1 cellular context compared by ENCODE assay signal in the genomic region with DNA sequence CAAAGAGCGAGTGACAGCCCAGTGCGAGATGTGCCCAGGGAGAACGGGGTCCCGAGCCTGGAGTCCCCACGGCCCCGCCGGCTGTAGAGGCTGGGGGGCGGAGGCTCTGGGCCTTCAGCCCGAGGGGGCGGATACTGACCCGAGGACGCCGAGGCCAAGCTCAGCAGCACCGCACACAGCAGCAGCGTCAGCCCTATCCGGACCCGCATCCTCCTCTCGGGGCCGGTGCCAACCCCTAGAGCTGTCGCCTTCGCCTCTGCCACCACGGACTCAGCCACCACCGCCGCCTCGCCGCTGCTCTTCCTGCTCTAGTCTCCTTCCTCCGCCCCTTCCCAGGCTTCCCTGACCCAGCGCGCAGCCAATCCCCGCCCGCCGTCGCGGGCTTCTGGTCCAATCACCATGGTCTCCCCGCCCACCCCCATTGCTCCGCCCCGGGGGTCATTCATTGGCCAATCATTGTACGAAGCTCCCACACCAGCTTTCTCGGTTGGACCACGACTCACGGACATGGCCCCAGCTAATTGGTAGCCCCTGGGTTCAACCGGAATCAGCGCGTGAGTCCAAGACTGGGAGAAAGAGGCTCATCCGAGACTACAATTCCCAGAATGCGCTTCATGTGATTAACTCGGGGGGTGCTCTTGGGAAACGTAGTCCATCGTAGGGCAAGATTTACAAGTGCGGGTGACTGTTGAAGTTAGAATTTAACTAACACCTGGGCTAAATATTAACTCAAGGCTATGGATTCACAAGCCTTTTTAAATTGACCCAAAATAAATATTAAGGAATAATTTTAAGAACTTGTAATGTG.
TF ChIP-seq lines count a peak whose summit lies in the region.

A gene (minus strand): TSS at position 318 of the 808 bp plus-strand sequence. CDS start 109 bp downstream, at position 209.

TF ChIP-seq in K562, 482 proteins besides CTCF, POLR2A, EP300 and RAD21 (continued from another document and continues in another):
- TF ChIP-seq, protein P1, sequence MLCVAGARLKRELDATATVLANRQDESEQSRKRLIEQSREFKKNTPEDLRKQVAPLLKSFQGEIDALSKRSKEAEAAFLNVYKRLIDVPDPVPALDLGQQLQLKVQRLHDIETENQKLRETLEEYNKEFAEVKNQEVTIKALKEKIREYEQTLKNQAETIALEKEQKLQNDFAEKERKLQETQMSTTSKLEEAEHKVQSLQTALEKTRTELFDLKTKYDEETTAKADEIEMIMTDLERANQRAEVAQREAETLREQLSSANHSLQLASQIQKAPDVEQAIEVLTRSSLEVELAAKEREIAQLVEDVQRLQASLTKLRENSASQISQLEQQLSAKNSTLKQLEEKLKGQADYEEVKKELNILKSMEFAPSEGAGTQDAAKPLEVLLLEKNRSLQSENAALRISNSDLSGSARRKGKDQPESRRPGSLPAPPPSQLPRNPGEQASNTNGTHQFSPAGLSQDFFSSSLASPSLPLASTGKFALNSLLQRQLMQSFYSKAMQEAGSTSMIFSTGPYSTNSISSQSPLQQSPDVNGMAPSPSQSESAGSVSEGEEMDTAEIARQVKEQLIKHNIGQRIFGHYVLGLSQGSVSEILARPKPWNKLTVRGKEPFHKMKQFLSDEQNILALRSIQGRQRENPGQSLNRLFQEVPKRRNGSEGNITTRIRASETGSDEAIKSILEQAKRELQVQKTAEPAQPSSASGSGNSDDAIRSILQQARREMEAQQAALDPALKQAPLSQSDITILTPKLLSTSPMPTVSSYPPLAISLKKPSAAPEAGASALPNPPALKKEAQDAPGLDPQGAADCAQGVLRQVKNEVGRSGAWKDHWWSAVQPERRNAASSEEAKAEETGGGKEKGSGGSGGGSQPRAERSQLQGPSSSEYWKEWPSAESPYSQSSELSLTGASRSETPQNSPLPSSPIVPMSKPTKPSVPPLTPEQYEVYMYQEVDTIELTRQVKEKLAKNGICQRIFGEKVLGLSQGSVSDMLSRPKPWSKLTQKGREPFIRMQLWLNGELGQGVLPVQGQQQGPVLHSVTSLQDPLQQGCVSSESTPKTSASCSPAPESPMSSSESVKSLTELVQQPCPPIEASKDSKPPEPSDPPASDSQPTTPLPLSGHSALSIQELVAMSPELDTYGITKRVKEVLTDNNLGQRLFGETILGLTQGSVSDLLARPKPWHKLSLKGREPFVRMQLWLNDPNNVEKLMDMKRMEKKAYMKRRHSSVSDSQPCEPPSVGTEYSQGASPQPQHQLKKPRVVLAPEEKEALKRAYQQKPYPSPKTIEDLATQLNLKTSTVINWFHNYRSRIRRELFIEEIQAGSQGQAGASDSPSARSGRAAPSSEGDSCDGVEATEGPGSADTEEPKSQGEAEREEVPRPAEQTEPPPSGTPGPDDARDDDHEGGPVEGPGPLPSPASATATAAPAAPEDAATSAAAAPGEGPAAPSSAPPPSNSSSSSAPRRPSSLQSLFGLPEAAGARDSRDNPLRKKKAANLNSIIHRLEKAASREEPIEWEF (CRISPR knock-in tag; IDR thresholded peaks at IDR 0.05), result no peak
- TF ChIP-seq ETV1 (tag; conservative IDR thresholded peaks at IDR 0.05; ENCODE audit: low read depth), result 0 out of 2 replicates have a peak, but pooled peaks have one; percentile 23
- TF ChIP-seq, protein P2, sequence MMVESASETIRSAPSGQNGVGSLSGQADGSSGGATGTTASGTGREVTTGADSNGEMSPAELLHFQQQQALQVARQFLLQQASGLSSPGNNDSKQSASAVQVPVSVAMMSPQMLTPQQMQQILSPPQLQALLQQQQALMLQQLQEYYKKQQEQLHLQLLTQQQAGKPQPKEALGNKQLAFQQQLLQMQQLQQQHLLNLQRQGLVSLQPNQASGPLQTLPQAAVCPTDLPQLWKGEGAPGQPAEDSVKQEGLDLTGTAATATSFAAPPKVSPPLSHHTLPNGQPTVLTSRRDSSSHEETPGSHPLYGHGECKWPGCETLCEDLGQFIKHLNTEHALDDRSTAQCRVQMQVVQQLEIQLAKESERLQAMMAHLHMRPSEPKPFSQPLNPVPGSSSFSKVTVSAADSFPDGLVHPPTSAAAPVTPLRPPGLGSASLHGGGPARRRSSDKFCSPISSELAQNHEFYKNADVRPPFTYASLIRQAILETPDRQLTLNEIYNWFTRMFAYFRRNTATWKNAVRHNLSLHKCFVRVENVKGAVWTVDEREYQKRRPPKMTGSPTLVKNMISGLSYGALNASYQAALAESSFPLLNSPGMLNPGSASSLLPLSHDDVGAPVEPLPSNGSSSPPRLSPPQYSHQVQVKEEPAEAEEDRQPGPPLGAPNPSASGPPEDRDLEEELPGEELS (CRISPR knock-in tag; IDR thresholded peaks at IDR 0.05; ENCODE audit: borderline replicate concordance), result no peak
- TF ChIP-seq MEIS2 (IDR thresholded peaks at IDR 0.05; ENCODE audit: partially characterized antibody), result peak; percentile 45
- TF ChIP-seq CTBP1 (IDR thresholded peaks at IDR 0.05; ENCODE audit: borderline replicate concordance), result no peak
- TF ChIP-seq, protein P3, sequence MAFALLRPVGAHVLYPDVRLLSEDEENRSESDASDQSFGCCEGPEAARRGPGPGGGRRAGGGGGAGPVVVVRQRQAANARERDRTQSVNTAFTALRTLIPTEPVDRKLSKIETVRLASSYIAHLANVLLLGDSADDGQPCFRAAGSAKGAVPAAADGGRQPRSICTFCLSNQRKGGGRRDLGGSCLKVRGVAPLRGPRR (CRISPR knock-in tag; IDR thresholded peaks at IDR 0.05), result no peak
- TF ChIP-seq FOXM1 (IDR thresholded peaks at IDR 0.05; ENCODE audit: low read depth), result peak; percentile 61
- TF ChIP-seq FOXM1 (CRISPR knock-in tag; IDR thresholded peaks at IDR 0.05; ENCODE audit: low read depth), result no peak
- TF ChIP-seq, protein P4, sequence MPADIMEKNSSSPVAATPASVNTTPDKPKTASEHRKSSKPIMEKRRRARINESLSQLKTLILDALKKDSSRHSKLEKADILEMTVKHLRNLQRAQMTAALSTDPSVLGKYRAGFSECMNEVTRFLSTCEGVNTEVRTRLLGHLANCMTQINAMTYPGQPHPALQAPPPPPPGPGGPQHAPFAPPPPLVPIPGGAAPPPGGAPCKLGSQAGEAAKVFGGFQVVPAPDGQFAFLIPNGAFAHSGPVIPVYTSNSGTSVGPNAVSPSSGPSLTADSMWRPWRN (IDR thresholded peaks at IDR 0.05; ENCODE audit: low read depth), result no peak
- TF ChIP-seq TBP (optimal IDR thresholded peaks at IDR 0.05; ENCODE audit: low read depth, low read length), result peak; percentile 17
- no peak for TF ChIP-seq JUNB (CRISPR knock-in tag; conservative IDR thresholded peaks at IDR 0.05)
- no peak for TF ChIP-seq POLR2AphosphoS2 (IDR thresholded peaks at IDR 0.05; ENCODE audit: low read length)
- no peak for TF ChIP-seq FOXK2 (conservative IDR thresholded peaks at IDR 0.05 in 1 of 2, IDR thresholded peaks at IDR 0.05 in 1 of 2; ENCODE audit: low read depth in 2 of 2)
- TF ChIP-seq, protein P5, sequence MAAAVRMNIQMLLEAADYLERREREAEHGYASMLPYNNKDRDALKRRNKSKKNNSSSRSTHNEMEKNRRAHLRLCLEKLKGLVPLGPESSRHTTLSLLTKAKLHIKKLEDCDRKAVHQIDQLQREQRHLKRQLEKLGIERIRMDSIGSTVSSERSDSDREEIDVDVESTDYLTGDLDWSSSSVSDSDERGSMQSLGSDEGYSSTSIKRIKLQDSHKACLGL (CRISPR knock-in tag; IDR thresholded peaks at IDR 0.05; ENCODE audit: borderline replicate concordance, poor library complexity, severe bottlenecking), result no peak
- TF ChIP-seq, protein P6, sequence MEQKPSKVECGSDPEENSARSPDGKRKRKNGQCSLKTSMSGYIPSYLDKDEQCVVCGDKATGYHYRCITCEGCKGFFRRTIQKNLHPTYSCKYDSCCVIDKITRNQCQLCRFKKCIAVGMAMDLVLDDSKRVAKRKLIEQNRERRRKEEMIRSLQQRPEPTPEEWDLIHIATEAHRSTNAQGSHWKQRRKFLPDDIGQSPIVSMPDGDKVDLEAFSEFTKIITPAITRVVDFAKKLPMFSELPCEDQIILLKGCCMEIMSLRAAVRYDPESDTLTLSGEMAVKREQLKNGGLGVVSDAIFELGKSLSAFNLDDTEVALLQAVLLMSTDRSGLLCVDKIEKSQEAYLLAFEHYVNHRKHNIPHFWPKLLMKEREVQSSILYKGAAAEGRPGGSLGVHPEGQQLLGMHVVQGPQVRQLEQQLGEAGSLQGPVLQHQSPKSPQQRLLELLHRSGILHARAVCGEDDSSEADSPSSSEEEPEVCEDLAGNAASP (IDR thresholded peaks at IDR 0.05), result no peak
- TF ChIP-seq SIRT6 (IDR thresholded peaks at IDR 0.05; ENCODE audit: low read depth, low read length), result no peak
- no peak for TF ChIP-seq ZNF124 (CRISPR knock-in tag; IDR thresholded peaks at IDR 0.05)
- no peak for TF ChIP-seq BDP1 (IDR thresholded peaks at IDR 0.05; ENCODE audit: insufficient read depth, insufficient read length)
- TF ChIP-seq KDM5B (IDR thresholded peaks at IDR 0.05; ENCODE audit: insufficient replicate concordance, low read depth, low read length), result peak; percentile 60
- no peak for TF ChIP-seq KLF10 (CRISPR knock-in tag; IDR thresholded peaks at IDR 0.05)
- peak; percentile 87 for TF ChIP-seq NFYB (IDR thresholded peaks at IDR 0.05; ENCODE audit: extremely low read depth, insufficient read length)
- TF ChIP-seq FOS (IDR thresholded peaks at IDR 0.05; ENCODE audit: extremely low read depth, insufficient read length), result peak; percentile 94
- TF ChIP-seq, protein P7, sequence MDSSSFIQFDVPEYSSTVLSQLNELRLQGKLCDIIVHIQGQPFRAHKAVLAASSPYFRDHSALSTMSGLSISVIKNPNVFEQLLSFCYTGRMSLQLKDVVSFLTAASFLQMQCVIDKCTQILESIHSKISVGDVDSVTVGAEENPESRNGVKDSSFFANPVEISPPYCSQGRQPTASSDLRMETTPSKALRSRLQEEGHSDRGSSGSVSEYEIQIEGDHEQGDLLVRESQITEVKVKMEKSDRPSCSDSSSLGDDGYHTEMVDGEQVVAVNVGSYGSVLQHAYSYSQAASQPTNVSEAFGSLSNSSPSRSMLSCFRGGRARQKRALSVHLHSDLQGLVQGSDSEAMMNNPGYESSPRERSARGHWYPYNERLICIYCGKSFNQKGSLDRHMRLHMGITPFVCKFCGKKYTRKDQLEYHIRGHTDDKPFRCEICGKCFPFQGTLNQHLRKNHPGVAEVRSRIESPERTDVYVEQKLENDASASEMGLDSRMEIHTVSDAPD (CRISPR knock-in tag; IDR thresholded peaks at IDR 0.05), result no peak
- TF ChIP-seq CREM (IDR thresholded peaks at IDR 0.05; ENCODE audit: low read depth), result peak; percentile 74
- no peak for TF ChIP-seq ZC3H4 (CRISPR knock-in tag; IDR thresholded peaks at IDR 0.05; ENCODE audit: borderline replicate concordance)
- no peak for TF ChIP-seq TAF9B (IDR thresholded peaks at IDR 0.05; ENCODE audit: partially characterized antibody)
- TF ChIP-seq HSF4 (CRISPR knock-in tag; IDR thresholded peaks at IDR 0.05; ENCODE audit: borderline replicate concordance), result no peak
- TF ChIP-seq ZNF143 (CRISPR knock-in tag; IDR thresholded peaks at IDR 0.05), result peak; percentile 93
- TF ChIP-seq BCL6 (CRISPR knock-in tag; IDR thresholded peaks at IDR 0.05), result no peak
- no peak for TF ChIP-seq ZNF324 (CRISPR knock-in tag; IDR thresholded peaks at IDR 0.05)
- no peak for TF ChIP-seq KDM4B (IDR thresholded peaks at IDR 0.05; ENCODE audit: borderline replicate concordance in 2 of 2, low read depth in 1 of 2)
- TF ChIP-seq SMAD2 (IDR thresholded peaks at IDR 0.05; ENCODE audit: low read depth, low read length), result no peak
- peak in 1 of 3 experiments; percentile 10 for TF ChIP-seq YY1 (IDR thresholded peaks at IDR 0.05; ENCODE audit: borderline replicate concordance in 1 of 3, control insufficient read depth in 1 of 3, extremely low read depth in 1 of 3, insufficient read depth in 3 of 3, insufficient read length in 1 of 3, insufficient replicate concordance in 2 of 3, low read depth in 1 of 3, low read length in 2 of 3)
- peak; percentile 27; the same call in 1 of the 2 replicates for TF ChIP-seq RFX1 (IDR thresholded peaks at IDR 0.05)
- peak; percentile 93 for TF ChIP-seq ASH1L (IDR thresholded peaks at IDR 0.05; ENCODE audit: borderline replicate concordance, low read depth, partially characterized antibody)
- no peak for TF ChIP-seq NR1H2 (CRISPR knock-in tag; IDR thresholded peaks at IDR 0.05)
- TF ChIP-seq ZNF217 (CRISPR knock-in tag; IDR thresholded peaks at IDR 0.05), result no peak
- peak; percentile 73; the same call in 1 of the 2 replicates for TF ChIP-seq FOXJ2 (tag; IDR thresholded peaks at IDR 0.05)
- TF ChIP-seq CEBPG (CRISPR knock-in tag; IDR thresholded peaks at IDR 0.05), result no peak
- TF ChIP-seq CEBPG (tag; conservative IDR thresholded peaks at IDR 0.05 in 1 of 2, IDR thresholded peaks at IDR 0.05 in 1 of 2), result no peak; a peak in 1 of 4 replicates
- TF ChIP-seq ZKSCAN3 (CRISPR knock-in tag; IDR thresholded peaks at IDR 0.05), result no peak
- TF ChIP-seq, protein P8, sequence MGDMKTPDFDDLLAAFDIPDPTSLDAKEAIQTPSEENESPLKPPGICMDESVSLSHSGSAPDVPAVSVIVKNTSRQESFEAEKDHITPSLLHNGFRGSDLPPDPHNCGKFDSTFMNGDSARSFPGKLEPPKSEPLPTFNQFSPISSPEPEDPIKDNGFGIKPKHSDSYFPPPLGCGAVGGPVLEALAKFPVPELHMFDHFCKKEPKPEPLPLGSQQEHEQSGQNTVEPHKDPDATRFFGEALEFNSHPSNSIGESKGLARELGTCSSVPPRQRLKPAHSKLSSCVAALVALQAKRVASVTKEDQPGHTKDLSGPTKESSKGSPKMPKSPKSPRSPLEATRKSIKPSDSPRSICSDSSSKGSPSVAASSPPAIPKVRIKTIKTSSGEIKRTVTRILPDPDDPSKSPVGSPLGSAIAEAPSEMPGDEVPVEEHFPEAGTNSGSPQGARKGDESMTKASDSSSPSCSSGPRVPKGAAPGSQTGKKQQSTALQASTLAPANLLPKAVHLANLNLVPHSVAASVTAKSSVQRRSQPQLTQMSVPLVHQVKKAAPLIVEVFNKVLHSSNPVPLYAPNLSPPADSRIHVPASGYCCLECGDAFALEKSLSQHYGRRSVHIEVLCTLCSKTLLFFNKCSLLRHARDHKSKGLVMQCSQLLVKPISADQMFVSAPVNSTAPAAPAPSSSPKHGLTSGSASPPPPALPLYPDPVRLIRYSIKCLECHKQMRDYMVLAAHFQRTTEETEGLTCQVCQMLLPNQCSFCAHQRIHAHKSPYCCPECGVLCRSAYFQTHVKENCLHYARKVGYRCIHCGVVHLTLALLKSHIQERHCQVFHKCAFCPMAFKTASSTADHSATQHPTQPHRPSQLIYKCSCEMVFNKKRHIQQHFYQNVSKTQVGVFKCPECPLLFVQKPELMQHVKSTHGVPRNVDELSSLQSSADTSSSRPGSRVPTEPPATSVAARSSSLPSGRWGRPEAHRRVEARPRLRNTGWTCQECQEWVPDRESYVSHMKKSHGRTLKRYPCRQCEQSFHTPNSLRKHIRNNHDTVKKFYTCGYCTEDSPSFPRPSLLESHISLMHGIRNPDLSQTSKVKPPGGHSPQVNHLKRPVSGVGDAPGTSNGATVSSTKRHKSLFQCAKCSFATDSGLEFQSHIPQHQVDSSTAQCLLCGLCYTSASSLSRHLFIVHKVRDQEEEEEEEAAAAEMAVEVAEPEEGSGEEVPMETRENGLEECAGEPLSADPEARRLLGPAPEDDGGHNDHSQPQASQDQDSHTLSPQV (IDR thresholded peaks at IDR 0.05), result peak; percentile 44; the same call in 1 of the 2 replicates
- peak; percentile 93 for TF ChIP-seq SAP30 (IDR thresholded peaks at IDR 0.05; ENCODE audit: borderline replicate concordance, insufficient read depth, low read depth, low read length, poor library complexity, severe bottlenecking)
